14 cellular contexts compared by ENCODE assay signal in genomic region chr14:29215853-29216252, GRCh38.
DNase-seq lines count a peak whose midpoint lies in the region; ATAC-seq and TF ChIP-seq lines count a peak whose summit lies in the region.
"Had no signal": no experiment of that assay in that cellular context is flagged by ENCODE, and none has a peak within 500 bp of the region (broad histone marks: within the 10 kb centered on the region; RNA-seq: fewer than 3 reads in every experiment).

No MANE protein-coding gene starts in this region.

- H3K4me3 ChIP-seq in GM06990 (replicated peaks; ENCODE audit: low read depth, low read length) (no peak overlapping the region), tibial artery (no peak overlapping the region)

- intact Hi-C loops in tibial artery (cut with DNase I; ENCODE audit: low total_unique reads) = no loop called here

- H3K36me3 ChIP-seq in GM06990 (ENCODE audit: control insufficient read depth, insufficient read depth, low read length) (no peaks in the 10 kb centered on the region), tibial artery (no peaks in the 10 kb centered on the region)

- H3K27me3 ChIP-seq in GM06990 (replicated peaks; ENCODE audit: control insufficient read depth, insufficient read depth, low read length) (no peaks in the 10 kb centered on the region), tibial artery (no peaks in the 10 kb centered on the region)

- TF ChIP-seq CTCF in GM06990 (IDR thresholded peaks at IDR 0.05; ENCODE audit: insufficient read depth, low read length, poor library complexity, severe bottlenecking) (no peak), tibial artery (IDR thresholded peaks at IDR 0.05) (no peak)

- ATAC-seq in GM19351 (IDR thresholded peaks at IDR 0.05; ENCODE audit: unreplicated experiment) (no peak), esophagus mucosa (no peak)
- ATAC-seq: activated CD4-positive, CD25-positive, alpha-beta regulatory T cell treated with anti-CD3 and anti-CD28 coated beads, Interleukin-2, amount 50 U/mL, for 24 hours had no signal

- no peaks in the 10 kb centered on the region for H3K9me3 ChIP-seq in tibial artery

- no peaks in the 10 kb centered on the region for H3K4me1 ChIP-seq in tibial artery

- no peak overlapping the region for H3K27ac ChIP-seq in tibial artery
- H3K27ac ChIP-seq: KMS-11 had no signal

- DNase-seq in GM06990 (ENCODE audit: extremely low read depth, insufficient read length) = peak; percentile 24
- DNase-seq in NCI-H1105 (lab: John Stamatoyannopoulos, UW) = peak; percentile 68
- DNase-seq in amniotic epithelial cell (ENCODE audit: low read depth) = peak; percentile 11
- peak; percentile 47 for DNase-seq in iris pigment epithelial cell (ENCODE audit: low read depth)
- DNase-seq in tibial artery = no peak
- DNase-seq: activated naive CD8-positive, alpha-beta T cell treated with anti-CD3 and anti-CD28 coated beads for 36 hours; CD4-positive, alpha-beta T cell; GF-D8; stimulated activated naive CD4-positive, alpha-beta T cell treated with Interleukin-2 at 50 U/mL for 16 hours; T-helper 1 cell had no signal

Comparison
In these comparisons a context has a peak if more than half of its experiments do, and no peak if none do; other contexts are left out.
1. DNase-seq: peak in GM06990 (single experiment), NCI-H1105 (single experiment), amniotic epithelial cell (single experiment) and iris pigment epithelial cell (single experiment); none in tibial artery (0 of 2).